In the genomic region with DNA sequence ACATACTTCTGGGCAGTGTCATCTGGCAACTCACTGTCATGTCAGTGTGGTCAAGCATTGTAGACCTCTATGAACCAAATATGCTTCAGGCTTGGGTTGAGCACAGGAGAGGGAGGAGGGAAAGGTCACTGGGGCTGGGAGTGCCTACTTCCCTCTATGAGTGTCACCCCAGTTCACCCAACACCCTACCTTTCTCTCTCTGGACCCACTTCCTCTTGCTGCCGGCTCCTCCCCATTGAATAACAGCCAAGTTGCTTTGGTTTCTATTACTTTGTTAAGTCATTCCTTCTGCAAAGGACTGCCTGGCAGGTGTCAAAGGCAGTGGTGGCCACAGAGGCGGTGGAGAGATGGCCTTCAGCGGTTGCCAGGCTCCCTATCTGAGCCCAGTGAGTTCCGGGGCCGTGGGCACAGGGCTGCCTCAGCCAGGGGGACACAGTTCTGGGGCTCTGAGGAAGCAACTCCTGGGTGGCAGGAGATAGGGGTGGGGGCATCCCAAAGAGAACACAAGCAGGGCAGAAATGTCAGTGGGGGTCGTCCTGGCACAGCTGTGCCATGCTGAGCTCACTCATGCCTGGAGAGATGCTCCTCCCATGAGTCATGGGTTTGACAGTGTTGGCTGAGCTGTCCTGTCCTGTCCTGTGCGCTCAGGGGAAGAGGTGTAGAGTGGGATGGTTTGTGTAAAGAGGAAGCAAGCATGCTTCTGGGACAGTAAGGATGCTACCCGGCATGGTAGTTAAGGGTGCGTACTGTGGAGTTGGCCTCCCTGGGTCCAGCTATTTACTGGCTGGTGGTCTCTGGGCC, we compare ENCODE assay signal across 8 cellular contexts. TPM values are rescaled to one million over a fixed set of nuclear protein-coding genes. Genes with fewer than 3 reads are reported as not detected.
A peak's percentile ranks its signal among the peaks of the same experiment; 100 is the strongest.
DNase-seq lines count a peak whose midpoint lies in the region; ATAC-seq and TF ChIP-seq lines count a peak whose summit lies in the region.
"Not testable (repeated sequence)": the region's sequence is repeated elsewhere in the genome, so short reads cannot be mapped to it uniquely, and the experiment has no call there.

A gene (plus strand): TSS at position 282 of the 801 bp plus-strand sequence. CDS start 66 bp downstream, at position 348.

- H3K27me3 ChIP-seq in CD4-positive, CD25-positive, alpha-beta regulatory T cell (ENCODE audit: control insufficient read depth, insufficient read depth, low read length); GM23248 (replicated peaks; ENCODE audit: insufficient read depth): not testable (repeated sequence)

- not testable (repeated sequence) for H3K36me3 ChIP-seq in CD4-positive, CD25-positive, alpha-beta regulatory T cell (ENCODE audit: control insufficient read depth, insufficient read depth, low read length); GM23248 (ENCODE audit: low read depth)

- ATAC-seq in CD4-positive, CD25-positive, alpha-beta regulatory T cell (ENCODE audit: low read depth in 2 of 2), result peak; percentile 43 to 78
- ATAC-seq in GM18907 (IDR thresholded peaks at IDR 0.05; ENCODE audit: unreplicated experiment), result peak; percentile 76
- ATAC-seq in HG03378 (IDR thresholded peaks at IDR 0.05; ENCODE audit: unreplicated experiment), result peak; percentile 81
- ATAC-seq in activated CD8-positive, alpha-beta memory T cell treated with anti-CD3 and anti-CD28 coated beads, Interleukin-2, amount 10 ng/mL, durations not matched to agents 7 days and 5 days, result peak; percentile 83
- ATAC-seq in Right ventricle myocardium inferior, result peak; percentile 34
- peak; percentile 24 for ATAC-seq in omental fat pad (ENCODE audit: low FRiP score)

- not testable (repeated sequence) for H3K9ac ChIP-seq in GM23248

- H3K27ac ChIP-seq in CD4-positive, CD25-positive, alpha-beta regulatory T cell (ENCODE audit: insufficient read depth, low read length, poor library complexity, severe bottlenecking); GM23248: not testable (repeated sequence)

- 69% methylated on average over 6 to 7 of the region's 9 CpGs for WGBS in GM23248 (ENCODE audit: low coverage in 1 of 2, low lambda C conversion rate in 2 of 2, missing lambda C conversion rate in 2 of 2), 2 experiments

- not testable (repeated sequence) for H3K36me3 Mint-ChIP-seq in CD4-positive, CD25-positive, alpha-beta regulatory T cell; activated CD8-positive, alpha-beta memory T cell treated with anti-CD3 and anti-CD28 coated beads, Interleukin-2, amount 10 ng/mL, durations not matched to agents 7 days and 5 days

- in situ Hi-C loops in GM23248 (cut with MboI), result not testable (repeated sequence)

- H3K4me1 ChIP-seq in CD4-positive, CD25-positive, alpha-beta regulatory T cell (ENCODE audit: control insufficient read depth, insufficient read depth, low read length, poor library complexity, severe bottlenecking); GM23248 (ENCODE audit: insufficient read depth): not testable (repeated sequence)

- DNase-seq in CD4-positive, CD25-positive, alpha-beta regulatory T cell, result peak in 1 of 3 donors; percentile 37
- DNase-seq in GM23248 (peak; percentile 45), NOMO-1 treated with dmso at 0.1 percent for 144 hours (lab: John Stamatoyannopoulos, UW; ENCODE audit: unreplicated experiment) (peak; percentile 38), Right ventricle myocardium inferior (ENCODE audit: missing footprints) (peak; percentile 46)
- DNase-seq in activated CD8-positive, alpha-beta memory T cell treated with anti-CD3 and anti-CD28 coated beads, Interleukin-2, amount 10 ng/mL, durations not matched to agents 7 days and 5 days, result peak; percentile 71
- DNase-seq in omental fat pad (ENCODE audit: low spot score), result not testable (repeated sequence)

- H3K4me1 Mint-ChIP-seq in CD4-positive, CD25-positive, alpha-beta regulatory T cell, result not testable (repeated sequence)
- H3K4me1 Mint-ChIP-seq in activated CD8-positive, alpha-beta memory T cell treated with anti-CD3 and anti-CD28 coated beads, Interleukin-2, amount 10 ng/mL, durations not matched to agents 7 days and 5 days, result peaks cover 13% of the 10 kb centered on the region

- not testable (repeated sequence) for H3K79me2 ChIP-seq in GM23248 (ENCODE audit: insufficient read depth)

- CTCF ChIA-PET in activated CD8-positive, alpha-beta memory T cell treated with anti-CD3 and anti-CD28 coated beads, Interleukin-2, amount 10 ng/mL, durations not matched to agents 7 days and 5 days (lab: Charles Lee), result not testable (repeated sequence)

- not testable (repeated sequence) for H3K9me3 Mint-ChIP-seq in CD4-positive, CD25-positive, alpha-beta regulatory T cell; activated CD8-positive, alpha-beta memory T cell treated with anti-CD3 and anti-CD28 coated beads, Interleukin-2, amount 10 ng/mL, durations not matched to agents 7 days and 5 days (ENCODE audit: low read depth)

- not testable (repeated sequence) for H2AFZ ChIP-seq in GM23248

- not testable (repeated sequence) for H3K27me3 Mint-ChIP-seq in CD4-positive, CD25-positive, alpha-beta regulatory T cell; activated CD8-positive, alpha-beta memory T cell treated with anti-CD3 and anti-CD28 coated beads, Interleukin-2, amount 10 ng/mL, durations not matched to agents 7 days and 5 days

- H3K4me3 ChIP-seq in CD4-positive, CD25-positive, alpha-beta regulatory T cell (ENCODE audit: low read depth, low read length); GM23248: not testable (repeated sequence)

- H3K4me2 ChIP-seq in GM23248 (ENCODE audit: unreplicated experiment), result not testable (repeated sequence)

- peak within 1 kb of the TSS in 2 of 3 donors; percentile 64 to 82 for H3K27ac Mint-ChIP-seq in CD4-positive, CD25-positive, alpha-beta regulatory T cell
- peak within 1 kb of the TSS; percentile 86 for H3K27ac Mint-ChIP-seq in activated CD8-positive, alpha-beta memory T cell treated with anti-CD3 and anti-CD28 coated beads, Interleukin-2, amount 10 ng/mL, durations not matched to agents 7 days and 5 days

- not testable (repeated sequence) for TF ChIP-seq CTCF in omental fat pad (IDR thresholded peaks at IDR 0.05)

- not testable (repeated sequence) for H3F3A ChIP-seq in GM23248 (ENCODE audit: insufficient read depth)

- H3K9me3 ChIP-seq in CD4-positive, CD25-positive, alpha-beta regulatory T cell (ENCODE audit: control insufficient read depth in 2 of 2, low read length in 2 of 2); GM23248 (ENCODE audit: low read depth): not testable (repeated sequence)

- intact Hi-C loops in Right ventricle myocardium inferior (cut with DNase I), result not testable (repeated sequence)

- H4K20me1 ChIP-seq in GM23248 (ENCODE audit: insufficient read depth), result not testable (repeated sequence)

- peak within 1 kb of the TSS in 1 of 4 donors; percentile 70 for H3K4me3 Mint-ChIP-seq in CD4-positive, CD25-positive, alpha-beta regulatory T cell
- peak within 1 kb of the TSS; percentile 67 for H3K4me3 Mint-ChIP-seq in activated CD8-positive, alpha-beta memory T cell treated with anti-CD3 and anti-CD28 coated beads, Interleukin-2, amount 10 ng/mL, durations not matched to agents 7 days and 5 days

- not testable (repeated sequence) for H3K9me2 ChIP-seq in GM23248 (ENCODE audit: insufficient read depth)

RNA-seq across cellular contexts. Expression of the gene that starts here (rescaled TPM):
- total RNA-seq in CD4-positive, CD25-positive, alpha-beta regulatory T cell, result not detected
- polyA plus RNA-seq in CD4-positive, CD25-positive, alpha-beta regulatory T cell, result 1 to 10 TPM in 1 of 4 donors, under 1 TPM in 1, not detected in 2; 0.45 to 1.3 TPM
- not detected in 2 replicates for total RNA-seq in GM23248 (2014; rRNA removed; shearing (Covaris generic))
- not detected in 2 replicates for polyA plus RNA-seq in GM23248 (2016; fragmentation: Nextera tagmentation; extraction: Ambion mirVana)
- 10 to 100 TPM in 1 of 2 experiments, 1 to 10 TPM in 1; 1.1 to 10.7 TPM for total RNA-seq in activated CD8-positive, alpha-beta memory T cell treated with anti-CD3 and anti-CD28 coated beads, Interleukin-2, amount 10 ng/mL, durations not matched to agents 7 days and 5 days
- not detected for total RNA-seq in Right ventricle myocardium inferior
- total RNA-seq in omental fat pad, result not detected

Comparison
In these comparisons a context has a peak if more than half of its experiments do, and no peak if none do; other contexts are left out.
1. Peak in DNase-seq in GM23248; RNA of the gene not detected or under 1 TPM.
2. Peak in DNase-seq and ATAC-seq in Right ventricle myocardium inferior; RNA of the gene not detected or under 1 TPM.
3. Peak in ATAC-seq in omental fat pad; RNA of the gene not detected or under 1 TPM.
4. ATAC-seq: peak in every context shown above with its lines; median percentile 83 in activated CD8-positive, alpha-beta memory T cell treated with anti-CD3 and anti-CD28 coated beads, Interleukin-2, amount 10 ng/mL, durations not matched to agents 7 days and 5 days; 81 in HG03378; 76 in GM18907; 60 in CD4-positive, CD25-positive, alpha-beta regulatory T cell; 34 in Right ventricle myocardium inferior; 24 in omental fat pad.